9 cellular contexts compared by ENCODE assay signal in the genomic region with DNA sequence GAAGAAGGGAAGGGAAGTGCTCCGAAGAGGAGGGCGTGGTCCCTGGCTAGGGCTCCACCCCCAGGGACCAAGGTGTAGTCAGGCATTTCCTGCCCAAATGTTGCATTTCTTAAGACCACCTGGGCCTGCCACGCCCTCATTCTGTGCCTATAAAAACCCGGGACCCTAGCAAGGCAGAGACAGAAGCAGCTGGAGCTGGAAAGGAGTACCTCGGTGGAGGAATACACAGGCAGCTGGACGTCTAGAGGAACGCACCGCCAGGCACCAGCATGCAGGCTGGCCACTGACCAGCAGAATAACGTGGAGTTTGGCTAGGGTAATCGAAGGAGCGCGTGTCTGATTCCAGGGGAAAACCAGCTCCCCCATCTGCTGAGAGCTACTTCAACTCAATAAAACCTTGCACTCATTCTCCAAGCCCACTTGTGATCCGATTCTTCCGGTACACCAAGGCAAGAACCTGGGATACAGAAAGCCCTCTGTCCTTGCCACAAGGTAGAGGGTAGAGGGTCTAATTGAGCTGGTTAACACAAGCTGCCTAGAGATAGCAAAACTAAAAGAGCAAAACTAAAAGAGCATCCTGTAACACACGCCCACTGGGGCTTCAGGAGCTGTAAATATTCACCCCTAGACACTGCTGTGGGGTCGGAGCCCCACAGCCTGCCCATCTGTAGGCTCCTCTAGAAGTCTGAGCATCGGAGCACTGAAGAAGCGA. TPM values are rescaled to one million over a fixed set of nuclear protein-coding genes. Genes with fewer than 3 reads are reported as not detected.
DNase-seq lines count a peak whose midpoint lies in the region; ATAC-seq, FAIRE-seq and TF ChIP-seq lines count a peak whose summit lies in the region.
"Had no signal": no experiment of that assay in that cellular context is flagged by ENCODE, and none has a peak within 500 bp of the region (broad histone marks: within the 10 kb centered on the region; RNA-seq: fewer than 3 reads in every experiment).

No MANE protein-coding gene starts in this region.

- H3K4me1 Mint-ChIP-seq in T-helper 17 cell: peaks cover 9% of the 10 kb centered on the region
- peaks cover 10% of the 10 kb centered on the region for H3K4me1 Mint-ChIP-seq in neural crest cell

- no peaks in the 10 kb centered on the region for H3K36me3 Mint-ChIP-seq in T-helper 17 cell (ENCODE audit: low read depth)
- H3K36me3 Mint-ChIP-seq in neural crest cell (ENCODE audit: low read depth): no peaks in the 10 kb centered on the region

- no peaks in the 10 kb centered on the region for H3K9me3 Mint-ChIP-seq in neural crest cell
- H3K9me3 Mint-ChIP-seq: stimulated activated naive CD8-positive, alpha-beta T cell treated with anti-CD3 and anti-CD28 coated beads, Interleukin-15, Interleukin-2, amounts not matched to agents 100 ng/mL and 50 ng/mL, for 24 hours had no signal

- H3K9me3 ChIP-seq in T-helper 17 cell (ENCODE audit: control insufficient read depth, low read length, poor library complexity, severe bottlenecking): no peaks in the 10 kb centered on the region

- no peak for ATAC-seq in T-helper 17 cell
- no peak for ATAC-seq in HG02763 (IDR thresholded peaks at IDR 0.05; ENCODE audit: unreplicated experiment)

- no peaks in the 10 kb centered on the region for H3K27me3 Mint-ChIP-seq in T-helper 17 cell
- no peaks in the 10 kb centered on the region for H3K27me3 Mint-ChIP-seq in neural crest cell (ENCODE audit: low read depth)
- H3K27me3 Mint-ChIP-seq: stimulated activated naive CD8-positive, alpha-beta T cell treated with anti-CD3 and anti-CD28 coated beads, Interleukin-15, Interleukin-2, amounts not matched to agents 100 ng/mL and 50 ng/mL, for 24 hours had no signal

- no peak for TF ChIP-seq CTCF in epithelial cell of proximal tubule (conservative IDR thresholded peaks at IDR 0.05; ENCODE audit: low read depth, low read length)
- TF ChIP-seq CTCF in neural crest cell (conservative IDR thresholded peaks at IDR 0.05): no peak

- H3K4me3 ChIP-seq in epithelial cell of proximal tubule (ENCODE audit: low read depth, low read length): peak overlapping the region; percentile 47

- no peak for FAIRE-seq in RCC 7860 (lab: Jason Lieb, UNC)

- H3K4me3 Mint-ChIP-seq in T-helper 17 cell: peak overlapping the region; percentile 75
- peak overlapping the region; percentile 62 for H3K4me3 Mint-ChIP-seq in neural crest cell
- H3K4me3 Mint-ChIP-seq: stimulated activated naive CD8-positive, alpha-beta T cell treated with anti-CD3 and anti-CD28 coated beads, Interleukin-15, Interleukin-2, amounts not matched to agents 100 ng/mL and 50 ng/mL, for 24 hours had no signal

- DNase-seq in HuH-7.5 (ENCODE audit: low spot score) (peak; percentile 36), T-helper 17 cell (no peak), epithelial cell of proximal tubule (ENCODE audit: low read depth) (no peak), neural crest cell (ENCODE audit: low read depth, low spot score) (no peak), middle frontal gyrus (ENCODE audit: extremely low spot score, low spot score) (no peak), RCC 7860 (ENCODE audit: low spot score) (no peak)
- no peak for DNase-seq in activated CD4-positive, CD25-positive, alpha-beta regulatory T cell treated with anti-CD3 and anti-CD28 coated beads, Interleukin-2, amount 50 U/mL, for 72 hours

- H3K27ac Mint-ChIP-seq in T-helper 17 cell: peak overlapping the region; percentile 19
- no peak overlapping the region for H3K27ac Mint-ChIP-seq in neural crest cell (ENCODE audit: unreplicated experiment)
- H3K27ac Mint-ChIP-seq: stimulated activated naive CD8-positive, alpha-beta T cell treated with anti-CD3 and anti-CD28 coated beads, Interleukin-15, Interleukin-2, amounts not matched to agents 100 ng/mL and 50 ng/mL, for 24 hours had no signal

RNA-seq across cellular contexts. Expression of gene CFL2, which starts 21.0 kb away (rescaled TPM):
- total RNA-seq in T-helper 17 cell (10 to 100 TPM; 41.8 to 44.9 TPM), epithelial cell of proximal tubule (54.7 and 67.7 TPM in 2 replicates), neural crest cell (55.9 and 56.5 TPM in 2 replicates)
